17 cellular contexts compared by ENCODE assay signal in genomic region chr4:5220028-5220427, GRCh38.
A peak's percentile ranks its signal among the peaks of the same experiment; 100 is the strongest.
DNase-seq lines count a peak whose midpoint lies in the region; ATAC-seq and TF ChIP-seq lines count a peak whose summit lies in the region.
"Had no signal": no experiment of that assay in that cellular context is flagged by ENCODE, and none has a peak within 500 bp of the region (broad histone marks: within the 10 kb centered on the region; RNA-seq: fewer than 3 reads in every experiment).

No MANE protein-coding gene starts in this region.

- no peaks in the 10 kb centered on the region for H3K9me2 ChIP-seq in hepatocyte (replicated peaks; ENCODE audit: insufficient read depth)

- H3K9me3 Mint-ChIP-seq in activated T-helper 1 cell treated with anti-CD3 and anti-CD28 coated beads, Interleukin-12 subunit alpha, Interleukin-12 subunit beta, Interleukin-2, Interleukin-4 antibody, amounts not matched to agents 30 ng/mL and 10 ng/mL and 1 ng/mL, durations not matched to agents 14 hours and 24 hours and 36 hours, result peaks cover 26% of the 10 kb centered on the region

- TF ChIP-seq CTCF in HEK293 (tag by site-specific recombination; IDR thresholded peaks at IDR 0.05), result no peak
- no peak for TF ChIP-seq CTCF in hepatocyte (IDR thresholded peaks at IDR 0.05; ENCODE audit: poor library complexity)

- no peaks in the 10 kb centered on the region for H3K4me1 Mint-ChIP-seq in activated T-helper 1 cell treated with anti-CD3 and anti-CD28 coated beads, Interleukin-12 subunit alpha, Interleukin-12 subunit beta, Interleukin-2, Interleukin-4 antibody, amounts not matched to agents 30 ng/mL and 10 ng/mL and 1 ng/mL, durations not matched to agents 14 hours and 24 hours and 36 hours (ENCODE audit: low read depth)
- H3K4me1 Mint-ChIP-seq: activated naive CD4-positive, alpha-beta T cell treated with anti-CD3 and anti-CD28 coated beads, Interleukin-2, amount 10 ng/mL, durations not matched to agents 7 days and 5 days; IgD-negative memory B cell; stimulated activated effector memory CD8-positive, alpha-beta T cell treated with anti-CD3 and anti-CD28 coated beads, Interleukin-12 subunit alpha, Interleukin-12 subunit beta, amount 100 ng/mL, for 72 hours had no signal

- no peak overlapping the region for H3K4me2 ChIP-seq in hepatocyte
- H3K4me2 ChIP-seq: PC-9 had no signal

- POLR2A ChIA-PET in HEK293 (lab: Yijun Ruan, JAX), result no interaction called here

- whole genome bisulfite sequencing in hepatocyte (ENCODE audit: low lambda C conversion rate, missing lambda C conversion rate), result 61% methylated on average over 4 of the region's 4 CpGs

- H3K27ac Mint-ChIP-seq in activated T-helper 1 cell treated with anti-CD3 and anti-CD28 coated beads, Interleukin-12 subunit alpha, Interleukin-12 subunit beta, Interleukin-2, Interleukin-4 antibody, amounts not matched to agents 30 ng/mL and 10 ng/mL and 1 ng/mL, durations not matched to agents 14 hours and 24 hours and 36 hours, result no peak overlapping the region
- H3K27ac Mint-ChIP-seq: activated CD8-positive, alpha-beta T cell treated with anti-CD3 and anti-CD28 coated beads, Interleukin-2, amount 10 ng/mL, durations not matched to agents 7 days and 5 days; activated naive CD4-positive, alpha-beta T cell treated with anti-CD3 and anti-CD28 coated beads, Interleukin-2, amount 10 ng/mL, durations not matched to agents 7 days and 5 days; stimulated activated effector memory CD8-positive, alpha-beta T cell treated with anti-CD3 and anti-CD28 coated beads, Interleukin-12 subunit alpha, Interleukin-12 subunit beta, amount 100 ng/mL, for 72 hours had no signal

- H4K20me1 ChIP-seq in hepatocyte (ENCODE audit: insufficient read depth, poor library complexity, severe bottlenecking), result no peaks in the 10 kb centered on the region

- H3K27me3 Mint-ChIP-seq in activated T-helper 1 cell treated with anti-CD3 and anti-CD28 coated beads, Interleukin-12 subunit alpha, Interleukin-12 subunit beta, Interleukin-2, Interleukin-4 antibody, amounts not matched to agents 30 ng/mL and 10 ng/mL and 1 ng/mL, durations not matched to agents 14 hours and 24 hours and 36 hours (ENCODE audit: insufficient read depth), result no peaks in the 10 kb centered on the region
- H3K27me3 Mint-ChIP-seq: activated naive CD4-positive, alpha-beta T cell treated with anti-CD3 and anti-CD28 coated beads, Interleukin-2, amount 10 ng/mL, durations not matched to agents 7 days and 5 days; IgD-negative memory B cell had no signal

- H3K27ac ChIP-seq in HEK293 (ENCODE audit: extremely low read depth, low read depth, low read length) (no peak overlapping the region), SJCRH30 (no peak overlapping the region), hepatocyte (no peak overlapping the region)
- H3K27ac ChIP-seq: esophagus muscularis mucosa, PC-9 had no signal

- ATAC-seq in GM18868 (IDR thresholded peaks at IDR 0.05; ENCODE audit: unreplicated experiment), result no peak
- ATAC-seq: activated CD8-positive, alpha-beta T cell treated with anti-CD3 and anti-CD28 coated beads, Interleukin-2, amount 10 ng/mL, durations not matched to agents 7 days and 5 days; stimulated activated effector memory CD8-positive, alpha-beta T cell treated with anti-CD3 and anti-CD28 coated beads, Interleukin-12 subunit alpha, Interleukin-12 subunit beta, amount 100 ng/mL, for 72 hours had no signal

- no peaks in the 10 kb centered on the region for H3K4me1 ChIP-seq in HEK293 (ENCODE audit: control insufficient read depth, insufficient read depth, low read length)
- no peaks in the 10 kb centered on the region for H3K4me1 ChIP-seq in SJCRH30
- H3K4me1 ChIP-seq in hepatocyte (ENCODE audit: insufficient read depth), result no peaks in the 10 kb centered on the region
- H3K4me1 ChIP-seq: esophagus muscularis mucosa had no signal

- H3K36me3 ChIP-seq in HEK293 (ENCODE audit: control insufficient read depth in 2 of 2, insufficient read depth in 1 of 2, low read length in 2 of 2) (no peaks in the 10 kb centered on the region), SJCRH30 (no peaks in the 10 kb centered on the region), hepatocyte (replicated peaks; ENCODE audit: insufficient read depth, low read depth) (no peaks in the 10 kb centered on the region)
- H3K36me3 ChIP-seq: esophagus muscularis mucosa had no signal

- CTCF ChIA-PET in HEK293 (lab: Yijun Ruan, JAX), result no interaction called here

- DNase-seq in A172 (ENCODE audit: low spot score), result peak; percentile 39
- DNase-seq in SJCRH30, result peak; percentile 70 to 75
- DNase-seq in hepatocyte (ENCODE audit: low spot score), result peak; percentile 52
- DNase-seq in activated T-helper 1 cell treated with anti-CD3 and anti-CD28 coated beads, Interleukin-12 subunit alpha, Interleukin-12 subunit beta, Interleukin-2, Interleukin-4 antibody, amounts not matched to agents 30 ng/mL and 10 ng/mL and 1 ng/mL, durations not matched to agents 14 hours and 24 hours and 36 hours (ENCODE audit: low spot score), result no peak
- DNase-seq in mesenteric fat pad (ENCODE audit: low spot score), result no peak
- DNase-seq in activated CD8-positive, alpha-beta memory T cell treated with anti-CD3 and anti-CD28 coated beads for 24 hours, result no peak
- DNase-seq: activated CD8-positive, alpha-beta T cell treated with anti-CD3 and anti-CD28 coated beads, Interleukin-2, amount 10 ng/mL, durations not matched to agents 7 days and 5 days; activated naive CD4-positive, alpha-beta T cell treated with anti-CD3 and anti-CD28 coated beads, Interleukin-2, amount 10 ng/mL, durations not matched to agents 7 days and 5 days; central memory CD4-positive, alpha-beta T cell; PC-9; stimulated activated CD4-positive, alpha-beta T cell treated with anti-CD3 and anti-CD28 coated beads, Interleukin-2, amount 100 ng/mL, for 48 hours; T-helper 9 cell had no signal

- no peak overlapping the region for H3K4me3 ChIP-seq in HEK293 (ENCODE audit: low read depth, low read length)
- no peak overlapping the region for H3K4me3 ChIP-seq in SJCRH30
- no peak overlapping the region for H3K4me3 ChIP-seq in hepatocyte
- H3K4me3 ChIP-seq: esophagus muscularis mucosa, PC-9 had no signal

- H3K4me3 Mint-ChIP-seq in activated T-helper 1 cell treated with anti-CD3 and anti-CD28 coated beads, Interleukin-12 subunit alpha, Interleukin-12 subunit beta, Interleukin-2, Interleukin-4 antibody, amounts not matched to agents 30 ng/mL and 10 ng/mL and 1 ng/mL, durations not matched to agents 14 hours and 24 hours and 36 hours, result no peak overlapping the region
- H3K4me3 Mint-ChIP-seq: activated CD8-positive, alpha-beta T cell treated with anti-CD3 and anti-CD28 coated beads, Interleukin-2, amount 10 ng/mL, durations not matched to agents 7 days and 5 days; activated naive CD4-positive, alpha-beta T cell treated with anti-CD3 and anti-CD28 coated beads, Interleukin-2, amount 10 ng/mL, durations not matched to agents 7 days and 5 days; IgD-negative memory B cell; stimulated activated effector memory CD8-positive, alpha-beta T cell treated with anti-CD3 and anti-CD28 coated beads, Interleukin-12 subunit alpha, Interleukin-12 subunit beta, amount 100 ng/mL, for 72 hours had no signal

- H3K27me3 ChIP-seq in SJCRH30 (no peaks in the 10 kb centered on the region), hepatocyte (no peaks in the 10 kb centered on the region)
- H3K27me3 ChIP-seq: esophagus muscularis mucosa had no signal

- H3K36me3 Mint-ChIP-seq in activated T-helper 1 cell treated with anti-CD3 and anti-CD28 coated beads, Interleukin-12 subunit alpha, Interleukin-12 subunit beta, Interleukin-2, Interleukin-4 antibody, amounts not matched to agents 30 ng/mL and 10 ng/mL and 1 ng/mL, durations not matched to agents 14 hours and 24 hours and 36 hours (ENCODE audit: low read depth), result no peaks in the 10 kb centered on the region
- H3K36me3 Mint-ChIP-seq: activated naive CD4-positive, alpha-beta T cell treated with anti-CD3 and anti-CD28 coated beads, Interleukin-2, amount 10 ng/mL, durations not matched to agents 7 days and 5 days; stimulated activated effector memory CD8-positive, alpha-beta T cell treated with anti-CD3 and anti-CD28 coated beads, Interleukin-12 subunit alpha, Interleukin-12 subunit beta, amount 100 ng/mL, for 72 hours had no signal

- intact Hi-C loops in activated T-helper 1 cell treated with anti-CD3 and anti-CD28 coated beads, Interleukin-12 subunit alpha, Interleukin-12 subunit beta, Interleukin-2, Interleukin-4 antibody, amounts not matched to agents 30 ng/mL and 10 ng/mL and 1 ng/mL, durations not matched to agents 14 hours and 24 hours and 36 hours (cut with micrococcal nuclease), result no loop called here

- H3K9me3 ChIP-seq in HEK293 (ENCODE audit: control insufficient read depth, insufficient read depth, low read depth, low read length) (no peaks in the 10 kb centered on the region), SJCRH30 (replicated peaks) (no peaks in the 10 kb centered on the region), hepatocyte (ENCODE audit: low read depth) (no peaks in the 10 kb centered on the region)

- H3K79me2 ChIP-seq in hepatocyte, result no peaks in the 10 kb centered on the region

- no peak overlapping the region for H2AFZ ChIP-seq in hepatocyte
- H2AFZ ChIP-seq: PC-9 had no signal

TF ChIP-seq in HEK293, 187 proteins besides CTCF, POLR2A, EP300 and RAD21:
- peak; percentile 87 for TF ChIP-seq REST (tag by site-specific recombination; IDR thresholded peaks at IDR 0.05)
- TF ChIP-seq ZNF664 (tag by site-specific recombination; IDR thresholded peaks at IDR 0.05), result no peak

Comparison
In these comparisons a context has a peak if more than half of its experiments do, and no peak if none do; other contexts are left out.
1. DNase-seq: peak in A172 (single experiment), SJCRH30 (2 of 2) and hepatocyte (single experiment); none in activated T-helper 1 cell treated with anti-CD3 and anti-CD28 coated beads, Interleukin-12 subunit alpha, Interleukin-12 subunit beta, Interleukin-2, Interleukin-4 antibody, amounts not matched to agents 30 ng/mL and 10 ng/mL and 1 ng/mL, durations not matched to agents 14 hours and 24 hours and 36 hours (single experiment), mesenteric fat pad (single experiment) and activated CD8-positive, alpha-beta memory T cell treated with anti-CD3 and anti-CD28 coated beads for 24 hours (single experiment).